Comparison of ENCODE assay signal across 8 cellular contexts in the genomic region with DNA sequence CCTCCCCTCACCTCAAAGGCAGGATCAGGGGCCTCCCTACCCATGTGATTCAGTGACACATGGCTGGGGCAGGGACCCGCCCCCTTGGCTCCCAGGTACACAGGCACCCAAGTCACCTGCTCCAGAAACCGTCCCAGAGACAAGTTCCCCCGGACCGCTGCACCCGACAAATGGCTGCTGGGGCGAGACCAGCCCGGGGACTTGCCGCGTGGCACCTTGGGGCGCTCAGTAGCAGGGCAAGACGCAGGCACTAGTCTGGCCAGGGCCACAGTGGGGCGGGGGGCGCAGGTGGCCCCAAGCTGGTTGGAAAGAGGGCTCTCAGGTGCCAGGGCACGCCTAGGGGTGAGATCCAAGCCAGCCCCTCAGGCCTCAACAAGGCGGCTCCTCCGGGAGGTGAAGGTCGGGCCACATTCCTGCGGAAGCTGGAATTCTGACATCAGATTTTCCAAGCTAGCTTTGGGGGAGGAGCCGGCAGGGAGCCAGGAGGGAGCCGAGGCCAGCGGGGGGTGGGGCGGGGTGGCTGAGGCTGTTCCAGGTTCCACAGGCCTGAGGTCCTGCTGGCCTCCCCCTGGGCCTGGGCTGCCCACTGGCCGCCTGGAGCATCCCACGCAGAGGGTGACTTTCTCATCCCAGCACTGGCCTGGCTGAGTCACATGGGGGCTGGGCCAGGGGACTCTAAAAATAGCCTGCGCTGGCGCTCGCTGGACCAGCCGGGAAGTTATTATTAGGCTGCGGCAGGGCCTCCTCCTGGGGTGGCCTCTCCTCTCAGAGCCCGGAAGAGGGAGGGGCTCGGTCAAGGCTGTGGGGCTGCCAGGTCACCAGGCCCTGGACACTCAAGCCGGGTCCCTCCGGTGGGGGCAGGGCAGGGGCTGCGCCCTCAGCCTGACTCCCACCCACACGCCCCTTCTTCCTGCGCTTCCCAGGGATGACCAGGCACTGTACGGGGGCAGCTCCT. TPM values are rescaled to one million over a fixed set of nuclear protein-coding genes. Genes with fewer than 3 reads are reported as not detected.
DNase-seq lines count a peak whose midpoint lies in the region; ATAC-seq and TF ChIP-seq lines count a peak whose summit lies in the region.

No MANE protein-coding gene starts in this region.

- CTCF ChIA-PET in activated B cell treated with CpG ODN at 0.5 μM for 24 hours (lab: Charles Lee) = no interaction called here

- no peaks in the 10 kb centered on the region for H3K36me3 Mint-ChIP-seq in activated B cell treated with CpG ODN at 0.5 μM for 24 hours (ENCODE audit: low read depth)
- no peaks in the 10 kb centered on the region for H3K36me3 Mint-ChIP-seq in osteocyte (ENCODE audit: unreplicated experiment)

- H3K9me3 Mint-ChIP-seq in activated B cell treated with CpG ODN at 0.5 μM for 24 hours (no peaks in the 10 kb centered on the region), osteocyte (ENCODE audit: unreplicated experiment) (no peaks in the 10 kb centered on the region)

- H3K4me1 Mint-ChIP-seq in activated B cell treated with CpG ODN at 0.5 μM for 24 hours (peaks cover 4% of the 10 kb centered on the region), osteocyte (ENCODE audit: unreplicated experiment) (peaks cover 41% of the 10 kb centered on the region)

- H3K4me3 Mint-ChIP-seq in activated B cell treated with CpG ODN at 0.5 μM for 24 hours (no peak overlapping the region), osteocyte (ENCODE audit: unreplicated experiment) (no peak overlapping the region)

- TF ChIP-seq CTCF in activated B cell treated with CpG ODN at 0.5 μM for 24 hours (IDR thresholded peaks at IDR 0.05) (no peak), osteocyte (IDR thresholded peaks at IDR 0.05) (no peak)

- no peak overlapping the region for H3K27ac Mint-ChIP-seq in activated B cell treated with CpG ODN at 0.5 μM for 24 hours
- H3K27ac Mint-ChIP-seq in osteocyte (ENCODE audit: unreplicated experiment) = peak overlapping the region; percentile 78

- POLR2A ChIA-PET in activated B cell treated with CpG ODN at 0.5 μM for 24 hours (lab: Charles Lee) = no interaction called here

- intact Hi-C loops in activated B cell treated with CpG ODN at 0.5 μM for 24 hours (cut with micrococcal nuclease) = loop anchor here (5.0 kb wide), 1 partner anchor 40 kb away; no protein-coding TSS in a partner anchor
- intact Hi-C loops in Right ventricle myocardium superior (cut with DNase I) = loop anchor here (5.0 kb wide), 1 partner anchor 115 kb away; no protein-coding TSS in a partner anchor

- H3K27me3 Mint-ChIP-seq in activated B cell treated with CpG ODN at 0.5 μM for 24 hours (no peaks in the 10 kb centered on the region), osteocyte (ENCODE audit: unreplicated experiment) (no peaks in the 10 kb centered on the region)

- peak; percentile 6 to 40 for DNase-seq in NCI-H526 (lab: John Stamatoyannopoulos, UW)
- DNase-seq in NCI-H526 treated with DMSO at 0.1 percent for 48 hours (lab: John Stamatoyannopoulos, UW) = no peak
- DNase-seq in activated B cell treated with CpG ODN at 0.5 μM for 24 hours = peak; percentile 14
- peak; percentile 94 for DNase-seq in Right ventricle myocardium superior
- peak; percentile 98 for DNase-seq in osteocyte (ENCODE audit: extremely low spot score, unreplicated experiment)

- ATAC-seq in activated B cell treated with CpG ODN at 0.5 μM for 24 hours (ENCODE audit: low read depth) = no peak
- ATAC-seq in Right ventricle myocardium superior (ENCODE audit: poor library complexity) = peak; percentile 81
- ATAC-seq in HG03342 (IDR thresholded peaks at IDR 0.05; ENCODE audit: unreplicated experiment) = no peak
- ATAC-seq in GM18868 (IDR thresholded peaks at IDR 0.05; ENCODE audit: unreplicated experiment) = no peak
- ATAC-seq in GM18517 (IDR thresholded peaks at IDR 0.05; ENCODE audit: unreplicated experiment) = no peak

RNA-seq across cellular contexts. Expression of gene INPP5A, which starts 20.5 kb away (rescaled TPM):
- total RNA-seq in activated B cell treated with CpG ODN at 0.5 μM for 24 hours = 20.5 and 24.9 TPM in 2 replicates
- 99.1 TPM for total RNA-seq in Right ventricle myocardium superior
- total RNA-seq in osteocyte = 35.0 and 36.4 TPM in 2 replicates
